In the genomic region with DNA sequence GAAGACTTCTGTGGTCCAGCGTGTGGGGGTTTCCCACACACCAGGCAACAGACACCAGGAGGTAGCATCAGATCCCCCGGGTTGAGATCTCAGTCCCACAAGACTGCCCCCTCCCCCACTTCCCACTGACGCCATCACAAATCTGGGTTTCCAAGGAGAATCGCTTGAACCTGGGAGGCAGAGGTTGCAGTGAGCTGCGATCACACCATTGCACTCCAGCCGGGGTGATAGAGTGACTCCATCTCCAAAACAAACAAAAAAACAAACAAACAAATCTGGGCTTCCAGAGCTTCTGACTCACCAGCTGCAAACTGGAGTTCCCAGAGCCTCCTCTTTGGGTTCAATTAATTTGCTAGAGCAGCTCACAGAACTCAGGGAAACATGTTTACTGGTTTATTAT, we compare ENCODE assay signal across 21 cellular contexts. TPM values are rescaled to one million over a fixed set of nuclear protein-coding genes. Genes with fewer than 3 reads are reported as not detected.
DNase-seq lines count a peak whose midpoint lies in the region; ATAC-seq and TF ChIP-seq lines count a peak whose summit lies in the region.
"Had no signal": no experiment of that assay in that cellular context is flagged by ENCODE, and none has a peak within 500 bp of the region (broad histone marks: within the 10 kb centered on the region; RNA-seq: fewer than 3 reads in every experiment).

No MANE protein-coding gene starts in this region.

- DNase-seq in HFFc6, result peak; percentile 52
- DNase-seq in epithelial cell of esophagus (ENCODE audit: low read depth), result peak; percentile 24
- DNase-seq in spleen, result peak; percentile 17
- no peak for DNase-seq in NAMALWA (ENCODE audit: low spot score)
- DNase-seq in T-helper 17 cell, result no peak
- DNase-seq: activated CD4-positive, CD25-positive, alpha-beta regulatory T cell treated with anti-CD3 and anti-CD28 coated beads, Interleukin-2, amount 50 U/mL, for 72 hours; activated naive CD8-positive, alpha-beta T cell treated with anti-CD3 and anti-CD28 coated beads for 36 hours; dermis blood vessel endothelial cell; foreskin melanocyte; kidney; NCI-H524 treated with DMSO at 0.1 percent for 48 hours; stimulated activated CD4-positive, alpha-beta T cell treated with anti-CD3 and anti-CD28 coated beads, Interleukin-4, amount 100 ng/mL, for 1 hour; stomach; upper lobe of left lung had no signal

- H3K36me3 ChIP-seq in spleen, result no peaks in the 10 kb centered on the region
- H3K36me3 ChIP-seq: prostate gland, stomach, upper lobe of left lung had no signal

- peaks cover 19% of the 10 kb centered on the region for H3K27me3 Mint-ChIP-seq in HFFc6 (ENCODE audit: insufficient read depth)
- H3K27me3 Mint-ChIP-seq in T-helper 17 cell, result peaks cover 6% of the 10 kb centered on the region
- H3K27me3 Mint-ChIP-seq: activated naive CD8-positive, alpha-beta T cell treated with anti-CD3 and anti-CD28 coated beads for 36 hours had no signal

- no peak for TF ChIP-seq POLR2A in spleen (IDR thresholded peaks at IDR 0.05)

- WGBS in spleen, 5 donors, result 60 to 75% (median 73%) methylated on average over 5 to 6 of the region's 6 CpGs

- H3K4me3 ChIP-seq in epithelial cell of esophagus (ENCODE audit: low read length) (no peak overlapping the region), spleen (no peak overlapping the region)
- H3K4me3 ChIP-seq: prostate gland, stomach, upper lobe of left lung had no signal

- H3K4me1 Mint-ChIP-seq in HFFc6 (ENCODE audit: low read depth) (peaks cover 5% of the 10 kb centered on the region; the same call in 1 of the 2 replicates), T-helper 17 cell (peaks cover 2% of the 10 kb centered on the region)
- H3K4me1 Mint-ChIP-seq: activated naive CD8-positive, alpha-beta T cell treated with anti-CD3 and anti-CD28 coated beads for 36 hours had no signal

- H3K27me3 ChIP-seq in spleen (replicated peaks in 1 of 7), result peaks cover 0 to 27% (median 8%) of the 10 kb centered on the region in 7 donors
- H3K27me3 ChIP-seq: upper lobe of left lung had no signal

- peaks cover 4 to 30% (median 14%) of the 10 kb centered on the region in 6 donors for H3K4me1 ChIP-seq in spleen

- TF ChIP-seq CTCF in HFFc6 (IDR thresholded peaks at IDR 0.05), result no peak
- TF ChIP-seq CTCF in epithelial cell of esophagus (IDR thresholded peaks at IDR 0.05; ENCODE audit: insufficient read depth, low read depth, low read length, missing control alignments), result no peak
- no peak for TF ChIP-seq CTCF in spleen (IDR thresholded peaks at IDR 0.05 in 8 of 11, conservative IDR thresholded peaks at IDR 0.05 in 3 of 11)

- H3K36me3 Mint-ChIP-seq in HFFc6 (ENCODE audit: low read depth), result no peaks in the 10 kb centered on the region
- no peaks in the 10 kb centered on the region for H3K36me3 Mint-ChIP-seq in T-helper 17 cell (ENCODE audit: low read depth)
- H3K36me3 Mint-ChIP-seq: activated naive CD8-positive, alpha-beta T cell treated with anti-CD3 and anti-CD28 coated beads for 36 hours; brain; mesothelial cell of epicardium had no signal

- H3K9me3 ChIP-seq in spleen (no peaks in the 10 kb centered on the region), T-helper 17 cell (ENCODE audit: control insufficient read depth, low read length, poor library complexity, severe bottlenecking) (no peaks in the 10 kb centered on the region)
- H3K9me3 ChIP-seq: prostate gland, stomach, upper lobe of left lung had no signal

- ATAC-seq in GM21515 (IDR thresholded peaks at IDR 0.05; ENCODE audit: unreplicated experiment) (no peak), T-helper 17 cell (no peak)

- intact Hi-C loops in spleen (cut with DNase I; ENCODE audit: low total_unique reads), result no loop called here

- H3K9me3 Mint-ChIP-seq in HFFc6, result no peaks in the 10 kb centered on the region
- H3K9me3 Mint-ChIP-seq: activated naive CD8-positive, alpha-beta T cell treated with anti-CD3 and anti-CD28 coated beads for 36 hours; brain; mesothelial cell of epicardium; neural crest cell had no signal

- H3K27ac Mint-ChIP-seq in HFFc6, result peak overlapping the region; percentile 66; the same call in 1 of the 2 replicates
- H3K27ac Mint-ChIP-seq in T-helper 17 cell, result no peak overlapping the region
- H3K27ac Mint-ChIP-seq: activated naive CD8-positive, alpha-beta T cell treated with anti-CD3 and anti-CD28 coated beads for 36 hours had no signal

- no peak overlapping the region for H3K4me3 Mint-ChIP-seq in HFFc6
- H3K4me3 Mint-ChIP-seq in T-helper 17 cell, result no peak overlapping the region
- H3K4me3 Mint-ChIP-seq: activated naive CD8-positive, alpha-beta T cell treated with anti-CD3 and anti-CD28 coated beads for 36 hours; mesothelial cell of epicardium; neural crest cell had no signal

- H3K27ac ChIP-seq in spleen, result no peak overlapping the region
- H3K27ac ChIP-seq: prostate gland, stomach, upper lobe of left lung had no signal

RNA-seq across cellular contexts. Expression of gene GBGT1, which starts 4.7 kb away (rescaled TPM):
- total RNA-seq in HFFc6 (2021; fragmentation: NEBNext Ultra II Directional; extraction: Animal tissue kit (Norgen Biotek cat#: 25700)), result 1 to 10 TPM; 1.1 to 2.8 (median 1.7) TPM
- total RNA-seq in spleen (10 to 100 TPM; 16.8 to 52.8 (median 31.2) TPM), T-helper 17 cell (1 to 10 TPM; 2.2 to 2.3 TPM)
- 10 to 100 TPM in 2 of 3 donors, 1 to 10 TPM in 1; 9.2 to 14.1 (median 10.7) TPM for polyA plus RNA-seq in spleen
- total RNA-seq: H4 had no signal

RNA-seq across cellular contexts. Expression of gene OBP2B, which starts 40.6 kb away (rescaled TPM):
- total RNA-seq in HFFc6 (2021; fragmentation: NEBNext Ultra II Directional; extraction: Animal tissue kit (Norgen Biotek cat#: 25700)), result not detected
- total RNA-seq in spleen, result under 1 TPM in 1 of 7 donors, not detected in 6; 0.95 TPM
- under 1 TPM in 2 of 3 donors, not detected in 1; 0.16 to 0.38 TPM for polyA plus RNA-seq in spleen
- total RNA-seq in T-helper 17 cell, result not detected
- total RNA-seq: activated naive CD8-positive, alpha-beta T cell treated with anti-CD3 and anti-CD28 coated beads for 36 hours; dermis blood vessel endothelial cell; H4; kidney; mesothelial cell of epicardium; neural crest cell; skeletal muscle tissue; stomach; upper lobe of left lung had no signal
- polyA plus RNA-seq: stomach had no signal

RNA-seq across cellular contexts. Expression of gene RALGDS, which starts 47.4 kb away (rescaled TPM):
- 10 to 100 TPM; 12.1 to 15.8 (median 14.8) TPM for total RNA-seq in HFFc6 (2021; fragmentation: NEBNext Ultra II Directional; extraction: Animal tissue kit (Norgen Biotek cat#: 25700))
- total RNA-seq in spleen (10 to 100 TPM; 50.6 to 74.3 (median 60.3) TPM), T-helper 17 cell (100 to 1,000 TPM; 150 to 236 TPM)
- 10 to 100 TPM; 21.3 to 40.1 (median 27.2) TPM for polyA plus RNA-seq in spleen

Comparison
In these comparisons a context has a peak if more than half of its experiments do, and no peak if none do; other contexts are left out.
1. DNase-seq: peak in HFFc6 (single experiment), epithelial cell of esophagus (single experiment) and spleen (single experiment); none in NAMALWA (single experiment) and T-helper 17 cell (0 of 3).
2. RNA of gene GBGT1, which starts 4.7 kb away (total RNA-seq): 16.8 to 52.8 TPM in spleen; 2.2 to 2.3 TPM in T-helper 17 cell and 1.1 to 2.8 TPM in HFFc6; every median in the first group is over 4 times any median in the second.